ENCODE assay signal across 8 cellular contexts in genomic region chr12:4857472-4858291, GRCh38. TPM values are rescaled to one million over a fixed set of nuclear protein-coding genes. Genes with fewer than 3 reads are reported as not detected.
DNase-seq lines count a peak whose midpoint lies in the region; FAIRE-seq and TF ChIP-seq lines count a peak whose summit lies in the region.

No MANE protein-coding gene starts in this region.

- intact Hi-C loops in stomach (cut with DNase I; ENCODE audit: low total_unique reads) = loop anchor here (5.0 kb wide), 2 partner anchors 150 to 225 kb away; no protein-coding TSS in a partner anchor

- H3K36me3 ChIP-seq in BLaER1 treated with 17β-estradiol and CSF1 and Interleukin-3, amounts not matched to agents 10 nM and 100 nM = no peaks in the 10 kb centered on the region
- H3K36me3 ChIP-seq in neuron (ENCODE audit: insufficient read depth, low read length) (no peaks in the 10 kb centered on the region), stomach (no peaks in the 10 kb centered on the region)

- H3K4me3 ChIP-seq in BLaER1 treated with 17β-estradiol and CSF1 and Interleukin-3, amounts not matched to agents 10 nM and 100 nM = peak overlapping the region in 3 of 10 experiments; percentile 19 to 46 (median 22); a peak in 2 of 20 replicates
- H3K4me3 ChIP-seq in fibroblast of villous mesenchyme (ENCODE audit: low read depth, low read length) (no peak overlapping the region), neuron (ENCODE audit: low read length) (peak overlapping the region; percentile 12), stomach (peak overlapping the region in 3 of 4 donors; percentile 2 to 34 (median 14))

- no peaks in the 10 kb centered on the region for H3K9me3 ChIP-seq in BLaER1 treated with 17β-estradiol and CSF1 and Interleukin-3, amounts not matched to agents 10 nM and 100 nM (replicated peaks in 1 of 11)
- no peaks in the 10 kb centered on the region for H3K9me3 ChIP-seq in neuron (ENCODE audit: low read length)
- no peaks in the 10 kb centered on the region for H3K9me3 ChIP-seq in stomach

- H3K4me2 ChIP-seq in BLaER1 treated with 17β-estradiol and CSF1 and Interleukin-3, amounts not matched to agents 10 nM and 100 nM = peak overlapping the region; percentile 58 to 86 (median 79)

- no peak for TF ChIP-seq POLR2A in stomach (IDR thresholded peaks at IDR 0.05)

- peak; percentile 77 for DNase-seq in GM20000 (ENCODE audit: low spot score)
- DNase-seq in LHCN-M2 (ENCODE audit: low read depth) = peak; percentile 53
- DNase-seq in RCC 7860 (ENCODE audit: low spot score) = peak; percentile 36
- DNase-seq in activated T-helper 1 cell treated with anti-CD3 and anti-CD28 coated beads, Interleukin-2, amount 50 U/mL, for 16 hours (ENCODE audit: low read depth in 1 of 2, low spot score in 1 of 2) = peak; percentile 45 to 48
- peak; percentile 67 for DNase-seq in fibroblast of villous mesenchyme (ENCODE audit: low read depth)
- peak; percentile 78 for DNase-seq in stomach

- peaks cover 0 to 11% (median 0%) of the 10 kb centered on the region in 11 experiments; a peak in 2 of 22 replicates for H4K20me1 ChIP-seq in BLaER1 treated with 17β-estradiol and CSF1 and Interleukin-3, amounts not matched to agents 10 nM and 100 nM

- peaks cover 0 to 14% (median 6%) of the 10 kb centered on the region in 11 experiments; a peak in 9 of 22 replicates for H3K27me3 ChIP-seq in BLaER1 treated with 17β-estradiol and CSF1 and Interleukin-3, amounts not matched to agents 10 nM and 100 nM
- H3K27me3 ChIP-seq in neuron (ENCODE audit: insufficient read depth, low read length) (peaks cover 14% of the 10 kb centered on the region), stomach (peaks cover 0 to 47% (median 8%) of the 10 kb centered on the region in 3 donors)

- no peak overlapping the region for H3K9ac ChIP-seq in BLaER1 treated with 17β-estradiol and CSF1 and Interleukin-3, amounts not matched to agents 10 nM and 100 nM

- peaks cover 0 to 38% (median 28%) of the 10 kb centered on the region in 10 experiments; a peak in 17 of 20 replicates for H3K4me1 ChIP-seq in BLaER1 treated with 17β-estradiol and CSF1 and Interleukin-3, amounts not matched to agents 10 nM and 100 nM
- H3K4me1 ChIP-seq in neuron (ENCODE audit: insufficient read depth, low read length) = peaks cover 9% of the 10 kb centered on the region
- H3K4me1 ChIP-seq in stomach = peaks cover 8 to 24% (median 13%) of the 10 kb centered on the region in 4 donors

- TF ChIP-seq EP300 in stomach (IDR thresholded peaks at IDR 0.05) = no peak

- WGBS in stomach, 5 donors = 2 to 10% (median 6%) methylated on average over 23 to 24 of the region's 24 CpGs

- TF ChIP-seq CTCF in GM20000 (IDR thresholded peaks at IDR 0.05; ENCODE audit: extremely low read depth, missing control alignments) = peak; percentile 81
- TF ChIP-seq CTCF in fibroblast of villous mesenchyme (IDR thresholded peaks at IDR 0.05; ENCODE audit: insufficient read depth, low read depth, low read length) = peak; percentile 94
- peak in 5 of 7 experiments; percentile 62 to 86 (median 81) for TF ChIP-seq CTCF in stomach (IDR thresholded peaks at IDR 0.05)

- H3K27ac ChIP-seq in BLaER1 treated with 17β-estradiol and CSF1 and Interleukin-3, amounts not matched to agents 10 nM and 100 nM = no peak overlapping the region
- H3K27ac ChIP-seq in stomach = peak overlapping the region in 1 of 5 donors; percentile 69

- H2AFZ ChIP-seq in neuron (ENCODE audit: low read depth, low read length) = no peak overlapping the region

- FAIRE-seq in RCC 7860 (lab: Jason Lieb, UNC) = no peak

RNA-seq across cellular contexts. Expression of gene KCNA1, which starts 52.0 kb away (rescaled TPM):
- 0.83 and 2.2 TPM in 2 replicates for total RNA-seq in LHCN-M2 (2014; rRNA removed)
- 0.01 TPM for polyA plus RNA-seq in LHCN-M2 (2012)
- not detected in 2 replicates for total RNA-seq in fibroblast of villous mesenchyme
- 1 to 10 TPM in 2 of 5 donors, under 1 TPM in 1, not detected in 2; 0.58 to 5.4 (median 3.3) TPM for total RNA-seq in stomach
- under 1 TPM in 1 of 3 donors, not detected in 2; 0.15 TPM for polyA plus RNA-seq in stomach
